In genomic region chr9:110160163-110160562, GRCh38 we compare ENCODE assay signal across 31 cellular contexts. TPM values are rescaled to one million over a fixed set of nuclear protein-coding genes. Genes with fewer than 3 reads are reported as not detected.
DNase-seq lines count a peak whose midpoint lies in the region; ATAC-seq, FAIRE-seq and TF ChIP-seq lines count a peak whose summit lies in the region.
"Had no signal": no experiment of that assay in that cellular context is flagged by ENCODE, and none has a peak within 500 bp of the region (broad histone marks: within the 10 kb centered on the region; RNA-seq: fewer than 3 reads in every experiment).

No MANE protein-coding gene starts in this region.

- peaks cover 4% of the 10 kb centered on the region for H3K36me3 ChIP-seq in right atrium auricular region
- H3K36me3 ChIP-seq: esophagus squamous epithelium, neutrophil, prostate gland, sigmoid colon, vagina had no signal

- DNase-seq in activated CD4-positive, alpha-beta T cell treated with anti-CD3 and anti-CD28 coated beads, Interleukin-2, amount 10 ng/mL, durations not matched to agents 7 days and 5 days = no peak
- DNase-seq in activated CD4-positive, alpha-beta T cell treated with anti-CD3 and anti-CD28 coated beads for 48 hours = no peak
- DNase-seq in NCI-H226 (peak; percentile 68), fibroblast of pulmonary artery (ENCODE audit: low read depth) (peak; percentile 77), right atrium auricular region (ENCODE audit: low spot score) (no peak), D721Med (ENCODE audit: insufficient read length, low spot score) (no peak), middle frontal gyrus (ENCODE audit: extremely low spot score, low spot score) (no peak)
- DNase-seq: activated CD4-positive, alpha-beta memory T cell treated with anti-CD3 and anti-CD28 coated beads for 36 hours; activated CD8-positive, alpha-beta memory T cell treated with anti-CD3 and anti-CD28 coated beads, Interleukin-2, amount 50 U/mL, for 4 hours; dermis blood vessel endothelial cell; esophagus squamous epithelium; hypothalamus; immature natural killer cell; MG63; NCI-H1436 treated with DMSO at 0.1 percent for 48 hours; NCI-H510A; PC-3; sigmoid colon had no signal

- H3K4me1 ChIP-seq in right atrium auricular region = peaks cover 0 to 57% of the 10 kb centered on the region in 2 donors
- H3K4me1 ChIP-seq: prostate gland had no signal

- H3K4me3 ChIP-seq in fibroblast of pulmonary artery (replicated peaks; ENCODE audit: low read depth, low read length) (no peak overlapping the region), right atrium auricular region (no peak overlapping the region)
- H3K4me3 ChIP-seq: esophagus squamous epithelium, MG63, prostate gland, sigmoid colon, vagina had no signal

- H3K27me3 Mint-ChIP-seq in activated CD4-positive, alpha-beta T cell treated with anti-CD3 and anti-CD28 coated beads, Interleukin-2, amount 10 ng/mL, durations not matched to agents 7 days and 5 days = no peaks in the 10 kb centered on the region
- H3K27me3 Mint-ChIP-seq: activated CD4-positive, alpha-beta memory T cell treated with anti-CD3 and anti-CD28 coated beads for 36 hours; activated naive CD8-positive, alpha-beta T cell; central memory CD8-positive, alpha-beta T cell; memory B cell; stimulated activated naive CD8-positive, alpha-beta T cell treated with anti-CD3 and anti-CD28 coated beads, Interleukin-15, Interleukin-2, amounts not matched to agents 100 ng/mL and 50 ng/mL, for 24 hours had no signal

- peaks cover 81% of the 10 kb centered on the region for H3K4me1 Mint-ChIP-seq in activated CD4-positive, alpha-beta T cell treated with anti-CD3 and anti-CD28 coated beads, Interleukin-2, amount 10 ng/mL, durations not matched to agents 7 days and 5 days

- no peak overlapping the region for H3K27ac ChIP-seq in right atrium auricular region
- H3K27ac ChIP-seq: esophagus squamous epithelium, neutrophil, prostate gland, vagina had no signal

- no peak for ATAC-seq in HG03460 (IDR thresholded peaks at IDR 0.05; ENCODE audit: unreplicated experiment)
- ATAC-seq: PC-3, Right ventricle myocardium inferior, WTC11 had no signal

- FAIRE-seq in D721Med (lab: Jason Lieb, UNC) = no peak
- FAIRE-seq: G401.6, H1 had no signal

- H3K36me3 Mint-ChIP-seq in activated CD4-positive, alpha-beta T cell treated with anti-CD3 and anti-CD28 coated beads, Interleukin-2, amount 10 ng/mL, durations not matched to agents 7 days and 5 days (ENCODE audit: low read depth) = peaks cover 81% of the 10 kb centered on the region
- H3K36me3 Mint-ChIP-seq: activated naive CD8-positive, alpha-beta T cell had no signal

- peak overlapping the region; percentile 46 for H3K27ac Mint-ChIP-seq in activated CD4-positive, alpha-beta T cell treated with anti-CD3 and anti-CD28 coated beads, Interleukin-2, amount 10 ng/mL, durations not matched to agents 7 days and 5 days
- H3K27ac Mint-ChIP-seq: activated CD4-positive, alpha-beta memory T cell treated with anti-CD3 and anti-CD28 coated beads for 36 hours; activated naive CD8-positive, alpha-beta T cell; stimulated activated naive CD8-positive, alpha-beta T cell treated with anti-CD3 and anti-CD28 coated beads, Interleukin-15, Interleukin-2, amounts not matched to agents 100 ng/mL and 50 ng/mL, for 24 hours; WTC11 had no signal

- peaks cover 9% of the 10 kb centered on the region for H3K9me3 Mint-ChIP-seq in activated CD4-positive, alpha-beta T cell treated with anti-CD3 and anti-CD28 coated beads, Interleukin-2, amount 10 ng/mL, durations not matched to agents 7 days and 5 days
- H3K9me3 Mint-ChIP-seq: activated CD4-positive, alpha-beta memory T cell treated with anti-CD3 and anti-CD28 coated beads for 36 hours; central memory CD8-positive, alpha-beta T cell; immature natural killer cell; memory B cell; stimulated activated naive CD8-positive, alpha-beta T cell treated with anti-CD3 and anti-CD28 coated beads, Interleukin-15, Interleukin-2, amounts not matched to agents 100 ng/mL and 50 ng/mL, for 24 hours; WTC11 had no signal

- no peak overlapping the region for H3K4me3 Mint-ChIP-seq in activated CD4-positive, alpha-beta T cell treated with anti-CD3 and anti-CD28 coated beads, Interleukin-2, amount 10 ng/mL, durations not matched to agents 7 days and 5 days
- H3K4me3 Mint-ChIP-seq: activated CD4-positive, alpha-beta memory T cell treated with anti-CD3 and anti-CD28 coated beads for 36 hours; activated naive CD8-positive, alpha-beta T cell; central memory CD8-positive, alpha-beta T cell; immature natural killer cell; stimulated activated naive CD8-positive, alpha-beta T cell treated with anti-CD3 and anti-CD28 coated beads, Interleukin-15, Interleukin-2, amounts not matched to agents 100 ng/mL and 50 ng/mL, for 24 hours; WTC11 had no signal

- TF ChIP-seq CTCF in fibroblast of pulmonary artery (IDR thresholded peaks at IDR 0.05; ENCODE audit: low read length, missing control alignments) = no peak
- no peak for TF ChIP-seq CTCF in right atrium auricular region (IDR thresholded peaks at IDR 0.05)
- no peak for TF ChIP-seq CTCF in D721Med (IDR thresholded peaks at IDR 0.05; ENCODE audit: insufficient read depth, missing control alignments)

- H3K9me3 ChIP-seq in right atrium auricular region = no peaks in the 10 kb centered on the region
- H3K9me3 ChIP-seq: esophagus squamous epithelium, MG63, neutrophil, prostate gland, sigmoid colon, vagina had no signal

- H3K27me3 ChIP-seq in right atrium auricular region = no peaks in the 10 kb centered on the region
- H3K27me3 ChIP-seq: esophagus squamous epithelium, MG63, neutrophil, sigmoid colon, vagina had no signal

- CTCF ChIA-PET in activated CD4-positive, alpha-beta T cell treated with anti-CD3 and anti-CD28 coated beads, Interleukin-2, amount 10 ng/mL, durations not matched to agents 7 days and 5 days (lab: Charles Lee) = interaction anchor here (0.6 kb wide), 1 partner anchor 257 kb away, joined by 6 read pairs; no protein-coding TSS in a partner anchor

- POLR2A ChIA-PET in activated CD4-positive, alpha-beta T cell treated with anti-CD3 and anti-CD28 coated beads, Interleukin-2, amount 10 ng/mL, durations not matched to agents 7 days and 5 days (lab: Charles Lee) = no interaction called here

RNA-seq across cellular contexts. Expression of gene C9orf152, which starts 47.8 kb away (rescaled TPM):
- total RNA-seq in activated CD4-positive, alpha-beta T cell treated with anti-CD3 and anti-CD28 coated beads, Interleukin-2, amount 10 ng/mL, durations not matched to agents 7 days and 5 days = not detected
- not detected for total RNA-seq in right atrium auricular region
- total RNA-seq: A673; activated CD4-positive, alpha-beta memory T cell treated with anti-CD3 and anti-CD28 coated beads for 36 hours; dermis blood vessel endothelial cell; H1; Right ventricle myocardium inferior; sigmoid colon; WTC11 had no signal

Comparison
In these comparisons a context has a peak if more than half of its experiments do, and no peak if none do; other contexts are left out.
1. DNase-seq: peak in NCI-H226 (single experiment) and fibroblast of pulmonary artery (single experiment); none in activated CD4-positive, alpha-beta T cell treated with anti-CD3 and anti-CD28 coated beads, Interleukin-2, amount 10 ng/mL, durations not matched to agents 7 days and 5 days (single experiment), activated CD4-positive, alpha-beta T cell treated with anti-CD3 and anti-CD28 coated beads for 48 hours (single experiment), right atrium auricular region (single experiment), D721Med (single experiment) and middle frontal gyrus (single experiment).